ENCODE assay signal across 8 cellular contexts in the genomic region with DNA sequence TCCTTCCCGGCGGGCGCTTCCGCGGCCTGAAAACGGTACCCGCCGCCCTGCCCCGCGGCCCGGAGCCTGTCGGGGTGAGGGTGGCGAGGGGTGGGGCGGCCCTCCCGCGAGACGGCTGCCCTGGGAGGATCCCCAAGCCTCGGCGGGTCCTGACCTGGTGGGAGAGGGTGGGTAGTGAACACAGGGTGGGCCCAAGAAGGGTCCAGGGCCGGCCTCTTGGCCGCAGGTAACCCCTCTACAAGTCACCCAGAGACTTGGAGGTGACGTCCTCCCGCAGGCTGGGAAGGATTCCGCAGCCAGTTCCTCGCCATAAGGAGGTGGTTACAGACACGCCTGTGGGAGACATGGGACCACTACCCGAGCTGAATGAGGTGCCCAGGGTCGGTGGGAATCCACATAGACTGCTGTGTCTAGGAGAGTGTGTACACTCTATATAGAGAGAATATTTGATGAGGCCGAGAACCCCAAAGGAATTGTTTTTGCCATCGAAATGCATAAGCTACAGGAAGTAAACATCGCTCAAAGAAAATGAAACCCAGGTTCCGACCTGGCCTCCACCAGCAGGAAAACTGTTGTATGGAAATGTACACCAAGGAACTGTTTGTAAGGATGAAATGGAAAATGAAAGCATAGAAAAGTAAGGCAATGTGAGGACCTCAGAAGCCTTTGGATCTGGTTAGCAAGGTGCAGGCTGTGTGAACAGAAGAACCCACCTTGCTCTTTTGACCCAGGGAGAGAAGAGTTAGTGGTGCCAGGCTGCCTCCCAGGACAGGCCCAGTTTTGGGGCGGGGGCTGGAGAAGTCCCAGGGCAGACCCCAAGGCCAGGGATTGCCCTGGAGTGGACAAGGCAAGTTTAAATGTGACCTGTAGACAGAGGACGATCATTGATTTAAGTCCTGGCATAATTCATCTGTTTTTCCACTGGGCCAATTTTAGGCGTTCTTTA.
A peak's percentile ranks its signal among the peaks of the same experiment; 100 is the strongest.
DNase-seq lines count a peak whose midpoint lies in the region; ATAC-seq and TF ChIP-seq lines count a peak whose summit lies in the region.

No MANE protein-coding gene starts in this region.

- no peak for TF ChIP-seq CTCF in AG10803 (conservative IDR thresholded peaks at IDR 0.05; ENCODE audit: low read length)

- ATAC-seq in GM18867 (IDR thresholded peaks at IDR 0.05; ENCODE audit: unreplicated experiment) (peak; percentile 27), HG03064 (IDR thresholded peaks at IDR 0.05; ENCODE audit: low read depth, unreplicated experiment) (peak; percentile 33), SK-N-SH treated with all-trans-retinoic acid at 6 μM for 48 hours (peak; percentile 46)

- DNase-seq in AG10803 (ENCODE audit: low read depth), result peak; percentile 24
- peak; percentile 25 for DNase-seq in central memory CD4-positive, alpha-beta T cell
- DNase-seq in kidney tubule cell (ENCODE audit: low spot score), result peak; percentile 52
- DNase-seq in stimulated activated CD4-positive, alpha-beta T cell treated with anti-CD3 and anti-CD28 coated beads, Interleukin-4, amount 100 ng/mL, for 1 hour, result peak; percentile 20
- no peak for DNase-seq in DMS153 (lab: John Stamatoyannopoulos, UW)

- peak overlapping the region; percentile 87 for H3K4me3 ChIP-seq in AG10803 (ENCODE audit: low read length)

TF ChIP-seq in SK-N-SH treated with all-trans-retinoic acid at 6 μM for 48 hours, 23 proteins besides CTCF, POLR2A, EP300 and RAD21:
- TF ChIP-seq, protein P1, sequence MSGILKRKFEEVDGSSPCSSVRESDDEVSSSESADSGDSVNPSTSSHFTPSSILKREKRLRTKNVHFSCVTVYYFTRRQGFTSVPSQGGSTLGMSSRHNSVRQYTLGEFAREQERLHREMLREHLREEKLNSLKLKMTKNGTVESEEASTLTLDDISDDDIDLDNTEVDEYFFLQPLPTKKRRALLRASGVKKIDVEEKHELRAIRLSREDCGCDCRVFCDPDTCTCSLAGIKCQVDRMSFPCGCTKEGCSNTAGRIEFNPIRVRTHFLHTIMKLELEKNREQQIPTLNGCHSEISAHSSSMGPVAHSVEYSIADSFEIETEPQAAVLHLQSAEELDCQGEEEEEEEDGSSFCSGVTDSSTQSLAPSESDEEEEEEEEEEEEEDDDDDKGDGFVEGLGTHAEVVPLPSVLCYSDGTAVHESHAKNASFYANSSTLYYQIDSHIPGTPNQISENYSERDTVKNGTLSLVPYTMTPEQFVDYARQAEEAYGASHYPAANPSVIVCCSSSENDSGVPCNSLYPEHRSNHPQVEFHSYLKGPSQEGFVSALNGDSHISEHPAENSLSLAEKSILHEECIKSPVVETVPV (CRISPR knock-in tag; IDR thresholded peaks at IDR 0.05), result no peak
- TF ChIP-seq SNAI2 (CRISPR knock-in tag; IDR thresholded peaks at IDR 0.05) (no peak), RARB (CRISPR knock-in tag; IDR thresholded peaks at IDR 0.05) (no peak), BACH2 (CRISPR knock-in tag; IDR thresholded peaks at IDR 0.05; ENCODE audit: borderline replicate concordance) (no peak), PPARA (CRISPR knock-in tag; IDR thresholded peaks at IDR 0.05; ENCODE audit: borderline replicate concordance) (no peak), TCF4 (CRISPR knock-in tag; IDR thresholded peaks at IDR 0.05; ENCODE audit: borderline replicate concordance) (no peak), TOX (CRISPR knock-in tag; IDR thresholded peaks at IDR 0.05; ENCODE audit: borderline replicate concordance) (no peak), ZNF8 (CRISPR knock-in tag; IDR thresholded peaks at IDR 0.05) (no peak), ZFP3 (CRISPR knock-in tag; IDR thresholded peaks at IDR 0.05) (no peak), ESRRG (CRISPR knock-in tag; IDR thresholded peaks at IDR 0.05) (no peak), GLIS3 (CRISPR knock-in tag; IDR thresholded peaks at IDR 0.05) (no peak), CSDC2 (CRISPR knock-in tag; IDR thresholded peaks at IDR 0.05) (no peak), ZNF70 (CRISPR knock-in tag; IDR thresholded peaks at IDR 0.05) (no peak), ZNF565 (CRISPR knock-in tag; conservative IDR thresholded peaks at IDR 0.05; ENCODE audit: low read depth) (no peak)
- TF ChIP-seq, protein P2, sequence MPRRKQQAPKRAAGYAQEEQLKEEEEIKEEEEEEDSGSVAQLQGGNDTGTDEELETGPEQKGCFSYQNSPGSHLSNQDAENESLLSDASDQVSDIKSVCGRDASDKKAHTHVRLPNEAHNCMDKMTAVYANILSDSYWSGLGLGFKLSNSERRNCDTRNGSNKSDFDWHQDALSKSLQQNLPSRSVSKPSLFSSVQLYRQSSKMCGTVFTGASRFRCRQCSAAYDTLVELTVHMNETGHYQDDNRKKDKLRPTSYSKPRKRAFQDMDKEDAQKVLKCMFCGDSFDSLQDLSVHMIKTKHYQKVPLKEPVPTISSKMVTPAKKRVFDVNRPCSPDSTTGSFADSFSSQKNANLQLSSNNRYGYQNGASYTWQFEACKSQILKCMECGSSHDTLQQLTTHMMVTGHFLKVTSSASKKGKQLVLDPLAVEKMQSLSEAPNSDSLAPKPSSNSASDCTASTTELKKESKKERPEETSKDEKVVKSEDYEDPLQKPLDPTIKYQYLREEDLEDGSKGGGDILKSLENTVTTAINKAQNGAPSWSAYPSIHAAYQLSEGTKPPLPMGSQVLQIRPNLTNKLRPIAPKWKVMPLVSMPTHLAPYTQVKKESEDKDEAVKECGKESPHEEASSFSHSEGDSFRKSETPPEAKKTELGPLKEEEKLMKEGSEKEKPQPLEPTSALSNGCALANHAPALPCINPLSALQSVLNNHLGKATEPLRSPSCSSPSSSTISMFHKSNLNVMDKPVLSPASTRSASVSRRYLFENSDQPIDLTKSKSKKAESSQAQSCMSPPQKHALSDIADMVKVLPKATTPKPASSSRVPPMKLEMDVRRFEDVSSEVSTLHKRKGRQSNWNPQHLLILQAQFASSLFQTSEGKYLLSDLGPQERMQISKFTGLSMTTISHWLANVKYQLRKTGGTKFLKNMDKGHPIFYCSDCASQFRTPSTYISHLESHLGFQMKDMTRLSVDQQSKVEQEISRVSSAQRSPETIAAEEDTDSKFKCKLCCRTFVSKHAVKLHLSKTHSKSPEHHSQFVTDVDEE (CRISPR knock-in tag; IDR thresholded peaks at IDR 0.05), result no peak
- TF ChIP-seq, protein P3, sequence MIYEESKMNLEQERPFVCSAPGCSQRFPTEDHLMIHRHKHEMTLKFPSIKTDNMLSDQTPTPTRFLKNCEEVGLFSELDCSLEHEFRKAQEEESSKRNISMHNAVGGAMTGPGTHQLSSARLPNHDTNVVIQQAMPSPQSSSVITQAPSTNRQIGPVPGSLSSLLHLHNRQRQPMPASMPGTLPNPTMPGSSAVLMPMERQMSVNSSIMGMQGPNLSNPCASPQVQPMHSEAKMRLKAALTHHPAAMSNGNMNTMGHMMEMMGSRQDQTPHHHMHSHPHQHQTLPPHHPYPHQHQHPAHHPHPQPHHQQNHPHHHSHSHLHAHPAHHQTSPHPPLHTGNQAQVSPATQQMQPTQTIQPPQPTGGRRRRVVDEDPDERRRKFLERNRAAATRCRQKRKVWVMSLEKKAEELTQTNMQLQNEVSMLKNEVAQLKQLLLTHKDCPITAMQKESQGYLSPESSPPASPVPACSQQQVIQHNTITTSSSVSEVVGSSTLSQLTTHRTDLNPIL (CRISPR knock-in tag; IDR thresholded peaks at IDR 0.05; ENCODE audit: low read depth), result no peak
- TF ChIP-seq, protein P4, sequence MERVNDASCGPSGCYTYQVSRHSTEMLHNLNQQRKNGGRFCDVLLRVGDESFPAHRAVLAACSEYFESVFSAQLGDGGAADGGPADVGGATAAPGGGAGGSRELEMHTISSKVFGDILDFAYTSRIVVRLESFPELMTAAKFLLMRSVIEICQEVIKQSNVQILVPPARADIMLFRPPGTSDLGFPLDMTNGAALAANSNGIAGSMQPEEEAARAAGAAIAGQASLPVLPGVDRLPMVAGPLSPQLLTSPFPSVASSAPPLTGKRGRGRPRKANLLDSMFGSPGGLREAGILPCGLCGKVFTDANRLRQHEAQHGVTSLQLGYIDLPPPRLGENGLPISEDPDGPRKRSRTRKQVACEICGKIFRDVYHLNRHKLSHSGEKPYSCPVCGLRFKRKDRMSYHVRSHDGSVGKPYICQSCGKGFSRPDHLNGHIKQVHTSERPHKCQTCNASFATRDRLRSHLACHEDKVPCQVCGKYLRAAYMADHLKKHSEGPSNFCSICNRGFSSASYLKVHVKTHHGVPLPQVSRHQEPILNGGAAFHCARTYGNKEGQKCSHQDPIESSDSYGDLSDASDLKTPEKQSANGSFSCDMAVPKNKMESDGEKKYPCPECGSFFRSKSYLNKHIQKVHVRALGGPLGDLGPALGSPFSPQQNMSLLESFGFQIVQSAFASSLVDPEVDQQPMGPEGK (CRISPR knock-in tag; IDR thresholded peaks at IDR 0.05; ENCODE audit: borderline replicate concordance), result no peak
- TF ChIP-seq, protein P5, sequence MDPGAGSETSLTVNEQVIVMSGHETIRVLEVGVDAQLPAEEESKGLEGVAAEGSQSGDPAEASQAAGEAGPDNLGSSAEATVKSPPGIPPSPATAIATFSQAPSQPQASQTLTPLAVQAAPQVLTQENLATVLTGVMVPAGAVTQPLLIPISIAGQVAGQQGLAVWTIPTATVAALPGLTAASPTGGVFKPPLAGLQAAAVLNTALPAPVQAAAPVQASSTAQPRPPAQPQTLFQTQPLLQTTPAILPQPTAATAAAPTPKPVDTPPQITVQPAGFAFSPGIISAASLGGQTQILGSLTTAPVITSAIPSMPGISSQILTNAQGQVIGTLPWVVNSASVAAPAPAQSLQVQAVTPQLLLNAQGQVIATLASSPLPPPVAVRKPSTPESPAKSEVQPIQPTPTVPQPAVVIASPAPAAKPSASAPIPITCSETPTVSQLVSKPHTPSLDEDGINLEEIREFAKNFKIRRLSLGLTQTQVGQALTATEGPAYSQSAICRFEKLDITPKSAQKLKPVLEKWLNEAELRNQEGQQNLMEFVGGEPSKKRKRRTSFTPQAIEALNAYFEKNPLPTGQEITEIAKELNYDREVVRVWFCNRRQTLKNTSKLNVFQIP (CRISPR knock-in tag; IDR thresholded peaks at IDR 0.05; ENCODE audit: borderline replicate concordance, low read depth), result no peak
